In the genomic region with DNA sequence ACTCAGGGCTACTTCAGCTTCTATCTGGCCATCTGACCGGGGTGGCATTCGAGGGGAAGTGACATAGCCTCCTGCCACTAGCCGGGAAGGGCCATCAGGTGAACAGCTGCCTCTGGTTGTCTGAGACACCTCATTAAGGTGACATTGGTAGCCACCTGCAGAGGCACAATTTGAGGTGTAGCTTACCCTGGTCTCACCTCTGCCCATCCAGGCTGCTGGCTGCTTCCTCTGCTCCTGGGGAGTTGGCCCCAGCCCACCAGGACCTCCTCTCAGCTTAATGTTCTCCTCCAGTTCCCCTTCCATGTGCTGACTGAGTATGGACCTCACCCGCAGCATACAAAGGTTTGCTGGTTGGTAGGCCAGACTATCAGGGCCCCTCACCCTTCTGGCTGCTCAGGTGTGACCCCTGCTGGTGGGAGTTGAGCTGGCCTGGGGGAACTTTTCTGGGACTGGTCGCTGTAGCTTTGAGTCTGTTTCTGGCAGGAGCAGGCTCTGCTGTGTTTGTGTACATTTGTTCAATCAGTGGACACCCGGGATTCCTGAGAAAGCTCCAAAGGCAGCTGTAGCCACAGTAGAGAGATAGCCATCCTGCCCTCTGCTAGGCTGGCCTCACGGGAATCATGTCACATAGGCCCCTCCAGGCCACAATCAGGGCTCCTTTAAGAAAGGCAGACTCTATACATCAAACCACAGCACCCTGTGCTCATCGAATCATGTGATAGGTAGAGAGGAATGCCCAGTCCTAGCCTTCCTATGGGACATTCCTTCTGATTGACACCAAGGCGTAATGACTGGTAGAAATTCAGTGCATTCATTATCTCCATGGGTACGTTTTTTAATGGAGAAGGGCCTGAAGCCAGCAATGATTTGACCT, we compare ENCODE assay signal across 8 cellular contexts.
DNase-seq lines count a peak whose midpoint lies in the region; ATAC-seq and TF ChIP-seq lines count a peak whose summit lies in the region.

No MANE protein-coding gene starts in this region.

- intact Hi-C loops in dorsolateral prefrontal cortex (cut with DNase I): loop anchor here (1.0 to 2.0 kb wide), 2 partner anchors 265 kb away; no protein-coding TSS in a partner anchor

- no peaks in the 10 kb centered on the region for H3K36me3 Mint-ChIP-seq in memory B cell

- H3K27ac Mint-ChIP-seq in memory B cell: no peak overlapping the region

- H3K27me3 Mint-ChIP-seq in memory B cell: peaks cover 7% of the 10 kb centered on the region

- no peak overlapping the region for H3K4me3 Mint-ChIP-seq in memory B cell

- ATAC-seq in memory B cell (ENCODE audit: low read depth): peak; percentile 47
- ATAC-seq in HG03135 (IDR thresholded peaks at IDR 0.05; ENCODE audit: unreplicated experiment): no peak

- no peaks in the 10 kb centered on the region for H3K9me3 Mint-ChIP-seq in memory B cell

- H3K4me1 Mint-ChIP-seq in memory B cell: peaks cover 2% of the 10 kb centered on the region

- peak in 55 of 56 donors; percentile 47 to 89 (median 71) for TF ChIP-seq CTCF in dorsolateral prefrontal cortex (IDR thresholded peaks at IDR 0.05 in 54 of 56, conservative IDR thresholded peaks at IDR 0.05 in 2 of 56; ENCODE audit: low read depth in 1 of 56, partially characterized antibody in 56 of 56)

- no peaks in the 10 kb centered on the region for H3K27me3 ChIP-seq in dorsolateral prefrontal cortex

- peak overlapping the region in 1 of 59 donors; percentile 27 for H3K27ac ChIP-seq in dorsolateral prefrontal cortex

- H3K4me3 ChIP-seq in dorsolateral prefrontal cortex: no peak overlapping the region

- peak; percentile 17 to 25 for DNase-seq in NCI-H187 (lab: John Stamatoyannopoulos, UW)
- DNase-seq in NCI-H187 treated with DMSO at 0.1 percent for 48 hours (lab: John Stamatoyannopoulos, UW): no peak
- peak; percentile 10 for DNase-seq in NCI-H1105 (lab: John Stamatoyannopoulos, UW)
- DNase-seq in activated CD4-positive, alpha-beta T cell treated with anti-CD3 and anti-CD28 coated beads, Interleukin-2, amount 50 U/mL, for 24 hours (ENCODE audit: low read depth in 1 of 2, low spot score in 1 of 2): peak; percentile 51 to 61
- DNase-seq in dorsolateral prefrontal cortex: peak in 9 of 10 donors; percentile 14 to 74 (median 56)
- peak; percentile 22 to 32 for DNase-seq in memory B cell (ENCODE audit: low spot score in 2 of 2)
- DNase-seq in stimulated activated CD8-positive, alpha-beta memory T cell treated with anti-CD3 and anti-CD28 coated beads, Interleukin-2, amount 100 ng/mL, for 48 hours (ENCODE audit: low read depth in 2 of 2): peak; percentile 39 to 68
